ENCODE assay signal across 9 cellular contexts in genomic region chr12:121582583-121583333, GRCh38. TPM values are rescaled to one million over a fixed set of nuclear protein-coding genes. Genes with fewer than 3 reads are reported as not detected.
A peak's percentile ranks its signal among the peaks of the same experiment; 100 is the strongest.
DNase-seq lines count a peak whose midpoint lies in the region; ATAC-seq, FAIRE-seq and TF ChIP-seq lines count a peak whose summit lies in the region.
"Had no signal": no experiment of that assay in that cellular context is flagged by ENCODE, and none has a peak within 500 bp of the region (broad histone marks: within the 10 kb centered on the region; RNA-seq: fewer than 3 reads in every experiment).

No MANE protein-coding gene starts in this region.

- no peak for TF ChIP-seq POLR2A in adrenal gland (IDR thresholded peaks at IDR 0.05)

- H3K36me3 ChIP-seq in right atrium auricular region (no peaks in the 10 kb centered on the region), adrenal gland (replicated peaks in 1 of 2) (no peaks in the 10 kb centered on the region), WERI-Rb-1 (no peaks in the 10 kb centered on the region)

- no peaks in the 10 kb centered on the region for H3K9me3 ChIP-seq in right atrium auricular region
- H3K9me3 ChIP-seq in adrenal gland (replicated peaks in 1 of 3), result no peaks in the 10 kb centered on the region
- no peaks in the 10 kb centered on the region for H3K9me3 ChIP-seq in WERI-Rb-1 (ENCODE audit: severe bottlenecking)

- H3K27me3 ChIP-seq in right atrium auricular region (no peaks in the 10 kb centered on the region), adrenal gland (no peaks in the 10 kb centered on the region), WERI-Rb-1 (ENCODE audit: insufficient read depth, low read depth, severe bottlenecking) (no peaks in the 10 kb centered on the region)

- 56 to 59% (median 58%) methylated on average over 9 to 13 of the region's 13 CpGs for WGBS in adrenal gland, 4 donors

- no peak for ATAC-seq in left cardiac atrium

- no peak for FAIRE-seq in urothelium cell line (lab: Jason Lieb, UNC)

- H3K4me1 ChIP-seq in right atrium auricular region (peaks cover 0 to 41% of the 10 kb centered on the region in 2 donors), adrenal gland (replicated peaks in 1 of 2) (peaks cover 25 to 39% of the 10 kb centered on the region in 2 donors)

- no peak overlapping the region for H3K4me3 ChIP-seq in right atrium auricular region
- no peak overlapping the region for H3K4me3 ChIP-seq in adrenal gland
- no peak overlapping the region for H3K4me3 ChIP-seq in WERI-Rb-1 (ENCODE audit: low read depth, low read length)

- intact Hi-C loops in left cardiac atrium (cut with DNase I) (no loop called here), adrenal gland (cut with DNase I) (no loop called here)

- TF ChIP-seq CTCF in right atrium auricular region (IDR thresholded peaks at IDR 0.05), result no peak
- TF ChIP-seq CTCF in adrenal gland (IDR thresholded peaks at IDR 0.05), result no peak
- no peak for TF ChIP-seq CTCF in WERI-Rb-1 (IDR thresholded peaks at IDR 0.05; ENCODE audit: low read depth, low read length)

- H3K27ac ChIP-seq in right atrium auricular region, result peak overlapping the region; percentile 62 to 88
- H3K27ac ChIP-seq in angular gyrus (ENCODE audit: low read depth, low read length), result peak overlapping the region; percentile 42
- peak overlapping the region in 2 of 5 donors; percentile 45 to 86 for H3K27ac ChIP-seq in adrenal gland
- H3K27ac ChIP-seq in WERI-Rb-1, result no peak overlapping the region
- H3K27ac ChIP-seq: VCaP had no signal

- no peak for DNase-seq in right atrium auricular region (ENCODE audit: low spot score)
- no peak for DNase-seq in left cardiac atrium
- DNase-seq in left kidney (ENCODE audit: low read depth, low spot score), result peak; percentile 70
- peak; percentile 59 for DNase-seq in urothelium cell line (ENCODE audit: low spot score)
- no peak for DNase-seq in AG08395 (ENCODE audit: low spot score)
- no peak for DNase-seq in adrenal gland
- DNase-seq in WERI-Rb-1, result no peak

RNA-seq across cellular contexts. Expression of gene KDM2B, which starts 1.9 kb away (rescaled TPM):
- total RNA-seq in right atrium auricular region (10 to 100 TPM in 1 of 2 donors, 1 to 10 TPM in 1; 9.5 to 10.8 TPM), left cardiac atrium (10 to 100 TPM; 11.2 to 14.7 TPM), adrenal gland (10 to 100 TPM in 7 of 8 donors, 1 to 10 TPM in 1; 9.1 to 40.6 (median 18.0) TPM)
- polyA plus RNA-seq in adrenal gland, result 10 to 100 TPM in 2 of 3 donors, 1 to 10 TPM in 1; 5.0 to 19.7 (median 10.2) TPM

RNA-seq across cellular contexts. Expression of gene ORAI1, which starts 43.6 kb away (rescaled TPM):
- 1 to 10 TPM; 6.8 to 8.3 TPM for total RNA-seq in right atrium auricular region
- 10 to 100 TPM; 11.7 to 12.9 TPM for total RNA-seq in left cardiac atrium
- total RNA-seq in adrenal gland, result 10 to 100 TPM in 5 of 8 donors, 1 to 10 TPM in 3; 4.9 to 16.1 (median 10.4) TPM
- polyA plus RNA-seq in adrenal gland, result 1 to 10 TPM; 1.9 to 4.1 (median 2.9) TPM

Comparison
In these comparisons a context has a peak if more than half of its experiments do, and no peak if none do; other contexts are left out.
1. DNase-seq: peak in left kidney (single experiment) and urothelium cell line (single experiment); none in right atrium auricular region (single experiment), left cardiac atrium (single experiment), AG08395 (single experiment), adrenal gland (0 of 7) and WERI-Rb-1 (single experiment).